In the genomic region with DNA sequence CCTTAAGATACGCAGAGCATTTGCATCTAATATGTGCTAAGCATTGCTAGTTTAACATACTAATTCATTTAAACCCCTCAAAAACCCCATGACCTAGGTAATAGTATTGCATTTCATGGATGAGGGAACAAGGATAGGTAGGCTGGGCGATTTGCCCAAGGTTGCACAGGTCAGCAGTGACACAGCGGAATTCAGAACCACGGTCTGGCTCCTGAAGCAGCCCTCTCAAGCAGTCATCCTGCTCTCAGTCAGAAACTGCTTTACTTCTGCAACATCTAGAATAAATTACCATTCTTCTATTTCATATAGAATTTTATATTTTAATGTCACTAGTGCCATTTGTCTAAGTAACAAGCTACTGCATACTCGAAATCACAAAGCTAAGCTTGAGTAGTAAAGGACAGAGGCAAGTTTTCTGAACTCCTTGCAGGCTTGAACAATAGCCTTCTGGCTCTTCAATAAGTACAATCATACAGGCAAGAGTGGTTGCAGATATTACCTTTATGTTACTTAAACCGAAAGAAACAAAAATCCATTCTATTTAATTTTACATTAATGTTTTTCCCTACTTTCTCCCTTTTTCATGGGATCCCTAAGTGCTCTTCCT, we compare ENCODE assay signal across 9 cellular contexts. TPM values are rescaled to one million over a fixed set of nuclear protein-coding genes. Genes with fewer than 3 reads are reported as not detected.
DNase-seq lines count a peak whose midpoint lies in the region; ATAC-seq and TF ChIP-seq lines count a peak whose summit lies in the region.
"Had no signal": no experiment of that assay in that cellular context is flagged by ENCODE, and none has a peak within 500 bp of the region (broad histone marks: within the 10 kb centered on the region; RNA-seq: fewer than 3 reads in every experiment).

No MANE protein-coding gene starts in this region.

- H3K4me1 ChIP-seq in BLaER1: peaks cover 15% of the 10 kb centered on the region
- peaks cover 0 to 16% (median 7%) of the 10 kb centered on the region in 4 donors for H3K4me1 ChIP-seq in tibial nerve

- H3K9me3 ChIP-seq in BLaER1 (no peaks in the 10 kb centered on the region), tibial nerve (no peaks in the 10 kb centered on the region)

- no peak overlapping the region for H3K27ac ChIP-seq in BLaER1
- peak overlapping the region in 2 of 4 donors; percentile 31 to 53 for H3K27ac ChIP-seq in tibial nerve

- no peak overlapping the region for H3K27ac Mint-ChIP-seq in activated CD8-positive, alpha-beta T cell treated with anti-CD3 and anti-CD28 coated beads, Interleukin-2, amount 10 ng/mL, durations not matched to agents 7 days and 5 days

- no peak overlapping the region for H3K9ac ChIP-seq in BLaER1

- H3K9me3 Mint-ChIP-seq in activated CD8-positive, alpha-beta T cell treated with anti-CD3 and anti-CD28 coated beads, Interleukin-2, amount 10 ng/mL, durations not matched to agents 7 days and 5 days (ENCODE audit: insufficient read depth): no peaks in the 10 kb centered on the region
- H3K9me3 Mint-ChIP-seq: activated T-helper 1 cell treated with anti-CD3 and anti-CD28 coated beads, Interleukin-12 subunit alpha, Interleukin-12 subunit beta, Interleukin-2, Interleukin-4 antibody, amounts not matched to agents 30 ng/mL and 10 ng/mL and 1 ng/mL, durations not matched to agents 14 hours and 24 hours and 36 hours had no signal

- DNase-seq in glomerular visceral epithelial cell (ENCODE audit: extremely low spot score) (peak; percentile 74), SW 1271 (lab: John Stamatoyannopoulos, UW) (no peak), tibial nerve (ENCODE audit: low spot score in 2 of 2) (no peak), GM19240 (ENCODE audit: insufficient read length, low spot score) (no peak)
- no peak for DNase-seq in activated CD8-positive, alpha-beta T cell treated with anti-CD3 and anti-CD28 coated beads, Interleukin-2, amount 10 ng/mL, durations not matched to agents 7 days and 5 days

- H3K4me3 ChIP-seq in BLaER1 (no peak overlapping the region), tibial nerve (peak overlapping the region in 1 of 4 donors; percentile 18)

- 59 to 62% methylated on average over 6 of the region's 6 CpGs for WGBS in tibial nerve, 2 donors

- POLR2A ChIA-PET in activated CD8-positive, alpha-beta T cell treated with anti-CD3 and anti-CD28 coated beads, Interleukin-2, amount 10 ng/mL, durations not matched to agents 7 days and 5 days (lab: Charles Lee): no interaction called here

- ATAC-seq in GM19397 (IDR thresholded peaks at IDR 0.05; ENCODE audit: unreplicated experiment): peak; percentile 18
- no peak for ATAC-seq in activated CD8-positive, alpha-beta T cell treated with anti-CD3 and anti-CD28 coated beads, Interleukin-2, amount 10 ng/mL, durations not matched to agents 7 days and 5 days

- H3K4me3 Mint-ChIP-seq in activated CD8-positive, alpha-beta T cell treated with anti-CD3 and anti-CD28 coated beads, Interleukin-2, amount 10 ng/mL, durations not matched to agents 7 days and 5 days: no peak overlapping the region

- H3K4me1 Mint-ChIP-seq in activated CD8-positive, alpha-beta T cell treated with anti-CD3 and anti-CD28 coated beads, Interleukin-2, amount 10 ng/mL, durations not matched to agents 7 days and 5 days (ENCODE audit: low read depth): peaks cover 7% of the 10 kb centered on the region

- peak overlapping the region; percentile 39 for H3K4me2 ChIP-seq in BLaER1

- no peak for TF ChIP-seq RAD21 in Ishikawa (IDR thresholded peaks at IDR 0.05; ENCODE audit: low read depth)

- TF ChIP-seq POLR2A in tibial nerve (IDR thresholded peaks at IDR 0.05): no peak

- H4K20me1 ChIP-seq in BLaER1: no peaks in the 10 kb centered on the region

- no peak for TF ChIP-seq CTCF in tibial nerve (IDR thresholded peaks at IDR 0.05)

- TF ChIP-seq EP300 in Ishikawa (IDR thresholded peaks at IDR 0.05; ENCODE audit: borderline replicate concordance): no peak
- TF ChIP-seq EP300 in tibial nerve (IDR thresholded peaks at IDR 0.05): no peak

- no peaks in the 10 kb centered on the region for H3K36me3 Mint-ChIP-seq in activated CD8-positive, alpha-beta T cell treated with anti-CD3 and anti-CD28 coated beads, Interleukin-2, amount 10 ng/mL, durations not matched to agents 7 days and 5 days (ENCODE audit: low read depth)

- CTCF ChIA-PET in activated CD8-positive, alpha-beta T cell treated with anti-CD3 and anti-CD28 coated beads, Interleukin-2, amount 10 ng/mL, durations not matched to agents 7 days and 5 days (lab: Charles Lee): interaction anchor here (2.0 to 2.4 kb wide), 4 partner anchors 11 to 126 kb away, joined by 5 to 18 read pairs (median 15); no protein-coding TSS in a partner anchor

- H3K36me3 ChIP-seq in BLaER1 (no peaks in the 10 kb centered on the region), tibial nerve (no peaks in the 10 kb centered on the region)

- H3K27me3 ChIP-seq in BLaER1 (no peaks in the 10 kb centered on the region), tibial nerve (no peaks in the 10 kb centered on the region)

- H3K27me3 Mint-ChIP-seq in activated CD8-positive, alpha-beta T cell treated with anti-CD3 and anti-CD28 coated beads, Interleukin-2, amount 10 ng/mL, durations not matched to agents 7 days and 5 days (ENCODE audit: low read depth): peaks cover 34% of the 10 kb centered on the region

TF ChIP-seq in Ishikawa, 13 proteins besides CTCF, POLR2A, EP300 and RAD21:
- no peak for TF ChIP-seq TCF12 (IDR thresholded peaks at IDR 0.05; ENCODE audit: low read depth)
- TF ChIP-seq NFIC (IDR thresholded peaks at IDR 0.05): peak; percentile 53
- TF ChIP-seq TEAD4 (IDR thresholded peaks at IDR 0.05): 0 out of 2 replicates have a peak, but pooled peaks have one; percentile 20
- TF ChIP-seq CEBPB (IDR thresholded peaks at IDR 0.05): peak; percentile 4; the same call in 1 of the 2 replicates
TF ChIP-seq in Ishikawa: peak in this region for 3.

RNA-seq across cellular contexts. Expression of gene SPP1, which starts 0.6 kb away (rescaled TPM):
- 100 to 1,000 TPM in 2 of 4 donors, 10 to 100 TPM in 2; 59.0 to 344 (median 174) TPM for total RNA-seq in tibial nerve
- not detected for total RNA-seq in activated CD8-positive, alpha-beta T cell treated with anti-CD3 and anti-CD28 coated beads, Interleukin-2, amount 10 ng/mL, durations not matched to agents 7 days and 5 days

RNA-seq across cellular contexts. Expression of gene PKD2, which starts 32.5 kb away (rescaled TPM):
- 100 to 1,000 TPM in 1 of 4 donors, 10 to 100 TPM in 3; 92.7 to 117 (median 94.7) TPM for total RNA-seq in tibial nerve
- total RNA-seq in activated CD8-positive, alpha-beta T cell treated with anti-CD3 and anti-CD28 coated beads, Interleukin-2, amount 10 ng/mL, durations not matched to agents 7 days and 5 days: 1 to 10 TPM; 7.4 to 7.7 TPM

Comparison
In these comparisons a context has a peak if more than half of its experiments do, and no peak if none do; other contexts are left out.
1. RNA of gene SPP1, which starts 0.6 kb away (total RNA-seq): 59.0 to 344 TPM in tibial nerve; not detected in activated CD8-positive, alpha-beta T cell treated with anti-CD3 and anti-CD28 coated beads, Interleukin-2, amount 10 ng/mL, durations not matched to agents 7 days and 5 days; every median in the first group is over 10 times any median in the second.
2. RNA of gene PKD2, which starts 32.5 kb away (total RNA-seq): 92.7 to 117 TPM in tibial nerve; 7.4 to 7.7 TPM in activated CD8-positive, alpha-beta T cell treated with anti-CD3 and anti-CD28 coated beads, Interleukin-2, amount 10 ng/mL, durations not matched to agents 7 days and 5 days; every median in the first group is over 10 times any median in the second.